ENCODE assay signal across 8 cellular contexts in genomic region chr1:161159915-161160248, GRCh38. TPM values are rescaled to one million over a fixed set of nuclear protein-coding genes. Genes with fewer than 3 reads are reported as not detected.
A peak's percentile ranks its signal among the peaks of the same experiment; 100 is the strongest.
DNase-seq lines count a peak whose midpoint lies in the region; ATAC-seq and TF ChIP-seq lines count a peak whose summit lies in the region.

No MANE protein-coding gene starts in this region.

- intact Hi-C loops in activated CD8-positive, alpha-beta T cell treated with anti-CD3 and anti-CD28 coated beads for 36 hours (cut with micrococcal nuclease): no loop called here

- no peak for TF ChIP-seq CTCF in HFF-Myc (IDR thresholded peaks at IDR 0.05; ENCODE audit: low read depth, low read length, missing control alignments)
- TF ChIP-seq CTCF in activated CD8-positive, alpha-beta T cell treated with anti-CD3 and anti-CD28 coated beads for 36 hours (IDR thresholded peaks at IDR 0.05): no peak

- H3K9me3 Mint-ChIP-seq in activated CD8-positive, alpha-beta T cell treated with anti-CD3 and anti-CD28 coated beads for 36 hours: no peaks in the 10 kb centered on the region
- H3K9me3 Mint-ChIP-seq in stimulated activated memory B cell treated with anti-CD40 and anti-IgM and Interleukin-4, amounts not matched to agents 10 μg/mL and 1 μg/mL and 100 μg/mL, for 72 hours: no peaks in the 10 kb centered on the region

- no peaks in the 10 kb centered on the region for H3K27me3 Mint-ChIP-seq in activated CD8-positive, alpha-beta T cell treated with anti-CD3 and anti-CD28 coated beads for 36 hours
- H3K27me3 Mint-ChIP-seq in stimulated activated memory B cell treated with anti-CD40 and anti-IgM and Interleukin-4, amounts not matched to agents 10 μg/mL and 1 μg/mL and 100 μg/mL, for 72 hours: no peaks in the 10 kb centered on the region

- CTCF ChIA-PET in activated CD8-positive, alpha-beta T cell treated with anti-CD3 and anti-CD28 coated beads for 36 hours (lab: Charles Lee): no interaction called here

- H3K4me3 ChIP-seq in HFF-Myc (replicated peaks; ENCODE audit: low read depth, low read length): peak overlapping the region; percentile 85
- peak overlapping the region; percentile 75 for H3K4me3 ChIP-seq in iPS-11a (ENCODE audit: low read depth, low read length)

- DNase-seq in HFF-Myc (ENCODE audit: extremely low read depth, low read depth) (no peak), AML-193 (lab: John Stamatoyannopoulos, UW) (no peak), NCI-H510A (lab: John Stamatoyannopoulos, UW) (no peak)
- DNase-seq in activated CD8-positive, alpha-beta T cell treated with anti-CD3 and anti-CD28 coated beads for 36 hours: no peak

- H3K4me3 Mint-ChIP-seq in activated CD8-positive, alpha-beta T cell treated with anti-CD3 and anti-CD28 coated beads for 36 hours: peak overlapping the region; percentile 80
- H3K4me3 Mint-ChIP-seq in stimulated activated memory B cell treated with anti-CD40 and anti-IgM and Interleukin-4, amounts not matched to agents 10 μg/mL and 1 μg/mL and 100 μg/mL, for 72 hours: peak overlapping the region; percentile 81

- H3K36me3 Mint-ChIP-seq in activated CD8-positive, alpha-beta T cell treated with anti-CD3 and anti-CD28 coated beads for 36 hours (ENCODE audit: low read depth): peaks cover 29% of the 10 kb centered on the region
- peaks cover 57% of the 10 kb centered on the region for H3K36me3 Mint-ChIP-seq in stimulated activated memory B cell treated with anti-CD40 and anti-IgM and Interleukin-4, amounts not matched to agents 10 μg/mL and 1 μg/mL and 100 μg/mL, for 72 hours

- H3K27ac Mint-ChIP-seq in activated CD8-positive, alpha-beta T cell treated with anti-CD3 and anti-CD28 coated beads for 36 hours: peak overlapping the region; percentile 77
- peak overlapping the region; percentile 85 for H3K27ac Mint-ChIP-seq in stimulated activated memory B cell treated with anti-CD40 and anti-IgM and Interleukin-4, amounts not matched to agents 10 μg/mL and 1 μg/mL and 100 μg/mL, for 72 hours

- H3K4me1 Mint-ChIP-seq in activated CD8-positive, alpha-beta T cell treated with anti-CD3 and anti-CD28 coated beads for 36 hours (ENCODE audit: low read depth): peaks cover 62% of the 10 kb centered on the region
- H3K4me1 Mint-ChIP-seq in stimulated activated memory B cell treated with anti-CD40 and anti-IgM and Interleukin-4, amounts not matched to agents 10 μg/mL and 1 μg/mL and 100 μg/mL, for 72 hours: peaks cover 58% of the 10 kb centered on the region

- no peak for ATAC-seq in activated CD8-positive, alpha-beta T cell treated with anti-CD3 and anti-CD28 coated beads for 36 hours
- no peak for ATAC-seq in stimulated activated memory B cell treated with anti-CD40 and anti-IgM and Interleukin-4, amounts not matched to agents 10 μg/mL and 1 μg/mL and 100 μg/mL, for 72 hours
- ATAC-seq in GM19395 (IDR thresholded peaks at IDR 0.05; ENCODE audit: unreplicated experiment) (no peak), GM18868 (IDR thresholded peaks at IDR 0.05; ENCODE audit: unreplicated experiment) (no peak)

- POLR2A ChIA-PET in activated CD8-positive, alpha-beta T cell treated with anti-CD3 and anti-CD28 coated beads for 36 hours (lab: Charles Lee): interaction anchor here (0.8 to 1.3 kb wide), 5 partner anchors 10 to 42 kb away, joined by 3 to 5 read pairs (median 4); partner anchors contain the start of genes B4GALT3, NDUFS2, NIT1 and PFDN2

RNA-seq across cellular contexts. Expression of gene USP21, which starts 0.6 kb away (rescaled TPM):
- total RNA-seq in activated CD8-positive, alpha-beta T cell treated with anti-CD3 and anti-CD28 coated beads for 36 hours: 10 to 100 TPM; 24.4 to 26.7 TPM

RNA-seq across cellular contexts. Expression of gene UFC1, which starts 6.1 kb away (rescaled TPM):
- 10 to 100 TPM; 81.2 to 84.1 TPM for total RNA-seq in activated CD8-positive, alpha-beta T cell treated with anti-CD3 and anti-CD28 coated beads for 36 hours

RNA-seq across cellular contexts. Expression of gene PPOX, which starts 6.3 kb away (rescaled TPM):
- 10 to 100 TPM; 24.4 to 24.9 TPM for total RNA-seq in activated CD8-positive, alpha-beta T cell treated with anti-CD3 and anti-CD28 coated beads for 36 hours

RNA-seq across cellular contexts. Expression of gene B4GALT3, which starts 17.4 kb away (rescaled TPM):
- total RNA-seq in activated CD8-positive, alpha-beta T cell treated with anti-CD3 and anti-CD28 coated beads for 36 hours: 10 to 100 TPM; 39.9 to 40.8 TPM

RNA-seq across cellular contexts. Expression of gene DEDD, which starts 27.4 kb away (rescaled TPM):
- 10 to 100 TPM; 30.4 to 37.0 TPM for total RNA-seq in activated CD8-positive, alpha-beta T cell treated with anti-CD3 and anti-CD28 coated beads for 36 hours
